ENCODE assay signal across 8 cellular contexts in the genomic region with DNA sequence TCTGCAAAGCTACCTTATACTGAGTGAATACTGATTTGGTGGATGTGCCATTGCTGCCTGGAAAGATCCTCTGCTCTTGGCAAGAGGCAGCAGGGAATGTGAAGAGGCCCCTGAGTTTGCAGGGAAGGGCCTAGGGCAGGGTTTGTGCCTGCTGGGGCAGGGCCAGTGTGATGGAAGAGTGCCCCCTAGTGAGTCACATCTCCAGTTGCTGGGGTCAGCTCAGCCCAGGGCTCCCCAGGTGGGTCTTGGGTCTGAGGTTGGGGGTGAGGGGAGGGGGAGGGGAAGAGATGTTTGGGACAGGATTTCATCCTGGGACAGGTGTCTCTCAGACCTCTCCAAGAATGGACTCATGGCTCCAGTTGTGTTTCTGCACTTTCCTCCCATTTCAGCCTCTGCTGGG. TPM values are rescaled to one million over a fixed set of nuclear protein-coding genes. Genes with fewer than 3 reads are reported as not detected.
DNase-seq lines count a peak whose midpoint lies in the region; TF ChIP-seq lines count a peak whose summit lies in the region.

No MANE protein-coding gene starts in this region.

- peaks cover 22% of the 10 kb centered on the region for H3K27me3 Mint-ChIP-seq in glutamatergic neuron (ENCODE audit: unreplicated experiment)

- H3K4me3 ChIP-seq in fibroblast of the aortic adventitia (ENCODE audit: low read depth, low read length) (no peak overlapping the region), retinal pigment epithelial cell (ENCODE audit: low read length) (no peak overlapping the region)

- H3K36me3 Mint-ChIP-seq in glutamatergic neuron (ENCODE audit: unreplicated experiment), result no peaks in the 10 kb centered on the region

- H3K4me3 Mint-ChIP-seq in glutamatergic neuron (ENCODE audit: unreplicated experiment), result no peak overlapping the region

- peak; percentile 39 for TF ChIP-seq CTCF in fibroblast of the aortic adventitia (IDR thresholded peaks at IDR 0.05; ENCODE audit: insufficient read depth, low read length)
- TF ChIP-seq CTCF in retinal pigment epithelial cell (conservative IDR thresholded peaks at IDR 0.05; ENCODE audit: low read depth, low read length), result peak; percentile 62
- no peak for TF ChIP-seq CTCF in glutamatergic neuron (IDR thresholded peaks at IDR 0.05; ENCODE audit: partially characterized antibody, unreplicated experiment)

- no peak overlapping the region for H3K27ac Mint-ChIP-seq in glutamatergic neuron (ENCODE audit: unreplicated experiment)

- peaks cover 13% of the 10 kb centered on the region for H3K9me3 Mint-ChIP-seq in glutamatergic neuron (ENCODE audit: unreplicated experiment)

- peaks cover 3% of the 10 kb centered on the region for H3K4me1 Mint-ChIP-seq in glutamatergic neuron (ENCODE audit: low read depth, unreplicated experiment)

- peak; percentile 63 for DNase-seq in DMS 273 (lab: John Stamatoyannopoulos, UW; ENCODE audit: unreplicated experiment)
- DNase-seq in DMS 273 treated with DMSO at 0.1 percent for 48 hours (lab: John Stamatoyannopoulos, UW), result no peak
- peak; percentile 38 for DNase-seq in RPMI8226
- peak; percentile 43 for DNase-seq in fibroblast of the aortic adventitia (ENCODE audit: low read depth)
- no peak for DNase-seq in retinal pigment epithelial cell (ENCODE audit: low read depth)
- no peak for DNase-seq in T-helper 1 cell
- DNase-seq in hepatic stellate cell (ENCODE audit: low spot score), result no peak
- no peak for DNase-seq in glutamatergic neuron

RNA-seq across cellular contexts. Expression of a gene that starts 4.1 kb away (rescaled TPM):
- total RNA-seq in fibroblast of the aortic adventitia (ENCODE audit: low replicate concordance) (65.0 and 75.7 TPM in 2 replicates), glutamatergic neuron (ENCODE audit: unreplicated experiment) (38.1 TPM)

Comparison
In these comparisons a context has a peak if more than half of its experiments do, and no peak if none do; other contexts are left out.
1. DNase-seq: peak in DMS 273 (single experiment), RPMI8226 (single experiment) and fibroblast of the aortic adventitia (single experiment); none in DMS 273 treated with DMSO at 0.1 percent for 48 hours (single experiment), retinal pigment epithelial cell (single experiment), T-helper 1 cell (0 of 5), hepatic stellate cell (single experiment) and glutamatergic neuron (single experiment).